In genomic region chr19:57632987-57633831, GRCh38 we compare ENCODE assay signal across 8 cellular contexts. TPM values are rescaled to one million over a fixed set of nuclear protein-coding genes. Genes with fewer than 3 reads are reported as not detected.
DNase-seq lines count a peak whose midpoint lies in the region; ATAC-seq and TF ChIP-seq lines count a peak whose summit lies in the region.

Gene ZNF211 (plus strand): TSS chr19:57633168. CDS start chr19:57633347, 179 bp downstream.

- peak within 1 kb of the TSS; percentile 81 to 98 (median 92) for H3K4me3 ChIP-seq in BLaER1 treated with 17β-estradiol and CSF1 and Interleukin-3, amounts not matched to agents 10 nM and 100 nM
- H3K4me3 ChIP-seq in left lung = peak within 1 kb of the TSS; percentile 84 to 86

- peak; percentile 82 for ATAC-seq in HG03457 (IDR thresholded peaks at IDR 0.05; ENCODE audit: unreplicated experiment)
- peak; percentile 100 for ATAC-seq in left lung

- H3K27me3 ChIP-seq in BLaER1 treated with 17β-estradiol and CSF1 and Interleukin-3, amounts not matched to agents 10 nM and 100 nM = no peaks in the 10 kb centered on the region
- H3K27me3 ChIP-seq in left lung = no peaks in the 10 kb centered on the region

- peaks cover 7 to 17% (median 14%) of the 10 kb centered on the region in 10 experiments for H3K4me1 ChIP-seq in BLaER1 treated with 17β-estradiol and CSF1 and Interleukin-3, amounts not matched to agents 10 nM and 100 nM
- H3K4me1 ChIP-seq in left lung = peaks cover 0 to 13% of the 10 kb centered on the region in 2 donors

- peak; percentile 78 for DNase-seq in GM19240 (ENCODE audit: insufficient read length, low spot score)
- peak; percentile 89 for DNase-seq in NCI-H526 treated with DMSO at 0.1 percent for 48 hours (lab: John Stamatoyannopoulos, UW)
- peak; percentile 83 for DNase-seq in activated CD4-positive, alpha-beta T cell treated with anti-CD3 and anti-CD28 coated beads, Interleukin-2, amount 50 U/mL, for 1 hour
- DNase-seq in dermis blood vessel endothelial cell = peak; percentile 95
- peak; percentile 92 to 94 for DNase-seq in left lung
- peak; percentile 81 for DNase-seq in stimulated activated CD4-positive, alpha-beta T cell treated with anti-CD3 and anti-CD28 coated beads, Interleukin-2, amount 100 ng/mL, for 4 hours (ENCODE audit: low read depth)

- peak within 1 kb of the TSS; percentile 78 to 90 (median 85) for H3K9ac ChIP-seq in BLaER1 treated with 17β-estradiol and CSF1 and Interleukin-3, amounts not matched to agents 10 nM and 100 nM

- H4K20me1 ChIP-seq in BLaER1 treated with 17β-estradiol and CSF1 and Interleukin-3, amounts not matched to agents 10 nM and 100 nM = no peaks in the 10 kb centered on the region

- TF ChIP-seq CTCF in left lung (IDR thresholded peaks at IDR 0.05) = no peak

- H3K36me3 ChIP-seq in BLaER1 treated with 17β-estradiol and CSF1 and Interleukin-3, amounts not matched to agents 10 nM and 100 nM = peaks cover 47 to 80% (median 61%) of the 10 kb centered on the region in 11 experiments
- peaks cover 0 to 44% of the 10 kb centered on the region in 2 donors for H3K36me3 ChIP-seq in left lung

- peaks cover 22 to 53% (median 41%) of the 10 kb centered on the region in 11 experiments for H3K9me3 ChIP-seq in BLaER1 treated with 17β-estradiol and CSF1 and Interleukin-3, amounts not matched to agents 10 nM and 100 nM (replicated peaks in 1 of 11)
- peaks cover 0 to 46% of the 10 kb centered on the region in 2 donors for H3K9me3 ChIP-seq in left lung

- intact Hi-C loops in left lung (cut with DNase I) = no loop called here

- peak within 1 kb of the TSS; percentile 52 to 85 (median 75); a peak in 21 of 22 replicates for H3K27ac ChIP-seq in BLaER1 treated with 17β-estradiol and CSF1 and Interleukin-3, amounts not matched to agents 10 nM and 100 nM
- peak within 1 kb of the TSS; percentile 49 to 75 for H3K27ac ChIP-seq in left lung

- peak within 1 kb of the TSS; percentile 72 to 97 (median 93) for H3K4me2 ChIP-seq in BLaER1 treated with 17β-estradiol and CSF1 and Interleukin-3, amounts not matched to agents 10 nM and 100 nM

RNA-seq across cellular contexts. Expression of gene ZNF211, which starts in this region (rescaled TPM):
- total RNA-seq in dermis blood vessel endothelial cell (9.9 and 11.2 TPM in 2 replicates), left lung (10 to 100 TPM; 12.5 to 15.8 TPM)

Comparison
In these comparisons a context has a peak if more than half of its experiments do, and no peak if none do; other contexts are left out.
1. Peak in every context shown above with its lines: DNase-seq, ATAC-seq, H3K4me3 ChIP-seq and H3K27ac ChIP-seq.